Comparison of ENCODE assay signal across 1 cellular context in genomic region chr1:25473653-25474225, GRCh38.
A peak's percentile ranks its signal among the peaks of the same experiment; 100 is the strongest.
TF ChIP-seq lines count a peak whose summit lies in the region.

No MANE protein-coding gene starts in this region.

TF ChIP-seq in GM12878, 131 proteins besides CTCF, POLR2A, EP300 and RAD21:
- TF ChIP-seq SREBF2 (IDR thresholded peaks at IDR 0.05; ENCODE audit: low read length) = no peak
- TF ChIP-seq KAT2A (conservative IDR thresholded peaks at IDR 0.05; ENCODE audit: control insufficient read depth, low read depth, low read length) = no peak
- peak; percentile 38; the same call in 1 of the 2 replicates for TF ChIP-seq MTA2 (IDR thresholded peaks at IDR 0.05; ENCODE audit: low read depth)
- TF ChIP-seq CUX1 (IDR thresholded peaks at IDR 0.05; ENCODE audit: insufficient replicate concordance, low read depth, low read length) = no peak
- TF ChIP-seq ZNF24 (IDR thresholded peaks at IDR 0.05) = 0 out of 2 replicates have a peak, but pooled peaks have one; percentile 8
- peak; percentile 23; the same call in 1 of the 2 replicates for TF ChIP-seq PKNOX1 (IDR thresholded peaks at IDR 0.05)
- TF ChIP-seq SMARCA5 (IDR thresholded peaks at IDR 0.05) = 0 out of 2 replicates have a peak, but pooled peaks have one; percentile 14
- TF ChIP-seq TCF7 (IDR thresholded peaks at IDR 0.05; ENCODE audit: borderline replicate concordance) = 0 out of 2 replicates have a peak, but pooled peaks have one; percentile 15
- TF ChIP-seq ZNF384 (IDR thresholded peaks at IDR 0.05; ENCODE audit: borderline replicate concordance, low read depth, low read length) = no peak
TF ChIP-seq in GM12878: peak in this region for 5.
